In the genomic region with DNA sequence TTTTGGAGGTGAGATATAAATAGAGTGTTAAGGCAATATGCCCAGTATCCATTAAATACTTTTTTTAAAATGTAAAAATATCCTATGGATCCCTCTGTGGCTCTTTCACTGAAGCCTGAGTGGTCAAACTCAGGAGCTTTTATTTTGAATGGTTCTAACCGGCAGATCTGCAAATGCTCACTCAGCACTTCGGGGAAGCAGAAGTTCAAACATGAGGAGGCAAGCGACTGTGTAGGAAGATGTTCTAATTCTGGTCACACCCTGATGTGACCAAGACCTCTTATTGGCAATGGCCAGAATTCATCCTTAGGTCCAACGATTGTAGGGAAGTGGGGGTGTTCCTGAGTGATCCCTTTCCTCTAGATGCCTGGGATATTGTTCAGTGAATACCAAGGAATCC, we compare ENCODE assay signal across 28 cellular contexts.
DNase-seq lines count a peak whose midpoint lies in the region; ATAC-seq and TF ChIP-seq lines count a peak whose summit lies in the region.
"Had no signal": no experiment of that assay in that cellular context is flagged by ENCODE, and none has a peak within 500 bp of the region (broad histone marks: within the 10 kb centered on the region; RNA-seq: fewer than 3 reads in every experiment).

No MANE protein-coding gene starts in this region.

- no peaks in the 10 kb centered on the region for H3K36me3 ChIP-seq in aorta (ENCODE audit: control insufficient read depth in 1 of 2, insufficient read depth in 2 of 2, low read length in 1 of 2)
- H3K36me3 ChIP-seq: esophagus squamous epithelium had no signal

- H3K36me3 Mint-ChIP-seq in type B pancreatic cell: no peaks in the 10 kb centered on the region
- H3K36me3 Mint-ChIP-seq: activated naive CD8-positive, alpha-beta T cell treated with anti-CD3 and anti-CD28 coated beads, Interleukin-2, amount 10 ng/mL, durations not matched to agents 7 days and 5 days; CD8-positive, alpha-beta T cell; immature natural killer cell had no signal

- H3K9me3 Mint-ChIP-seq in type B pancreatic cell: peaks cover 4% of the 10 kb centered on the region

- no peaks in the 10 kb centered on the region for H3K27me3 ChIP-seq in aorta (ENCODE audit: control insufficient read depth in 1 of 2, insufficient read depth in 2 of 2, low read length in 1 of 2)

- 8 to 14% methylated on average over 4 of the region's 4 CpGs for WGBS in aorta, 2 donors

- no peak overlapping the region for H3K4me3 Mint-ChIP-seq in type B pancreatic cell
- H3K4me3 Mint-ChIP-seq: activated naive CD8-positive, alpha-beta T cell treated with anti-CD3 and anti-CD28 coated beads, Interleukin-2, amount 10 ng/mL, durations not matched to agents 7 days and 5 days; activated T-cell treated with anti-CD3 and anti-CD28 coated beads, Interleukin-2, amount 50 U/mL, for 24 hours; CD8-positive, alpha-beta T cell; immature natural killer cell; mesothelial cell of epicardium; naive B cell; stimulated activated naive CD8-positive, alpha-beta T cell treated with anti-CD3 and anti-CD28 coated beads, Interleukin-15, amount 100 ng/mL, for 72 hours; T-helper 17 cell had no signal

- no peaks in the 10 kb centered on the region for H3K4me1 ChIP-seq in aorta (ENCODE audit: control insufficient read depth in 1 of 2, insufficient read depth in 2 of 2, low read length in 2 of 2)
- H3K4me1 ChIP-seq: esophagus squamous epithelium had no signal

- no peak overlapping the region for H3K27ac ChIP-seq in aorta (ENCODE audit: low read depth in 1 of 2, low read length in 2 of 2)
- H3K27ac ChIP-seq: skin epidermis had no signal

- no peak for TF ChIP-seq CTCF in type B pancreatic cell (conservative IDR thresholded peaks at IDR 0.05)

- no peak overlapping the region for H3K27ac Mint-ChIP-seq in type B pancreatic cell
- H3K27ac Mint-ChIP-seq: activated naive CD8-positive, alpha-beta T cell treated with anti-CD3 and anti-CD28 coated beads, Interleukin-2, amount 10 ng/mL, durations not matched to agents 7 days and 5 days; activated T-cell treated with anti-CD3 and anti-CD28 coated beads, Interleukin-2, amount 50 U/mL, for 24 hours; CD8-positive, alpha-beta T cell; immature natural killer cell; mesothelial cell of epicardium; naive B cell; T-helper 17 cell had no signal

- intact Hi-C loops in Right ventricle myocardium superior (cut with DNase I): no loop called here
- intact Hi-C loops in cardiac septum (cut with DNase I): no loop called here
- intact Hi-C loops in left ventricle myocardium superior (cut with micrococcal nuclease): no loop called here
- intact Hi-C loops in aorta (cut with DNase I): no loop called here

- peaks cover 12% of the 10 kb centered on the region for H3K27me3 Mint-ChIP-seq in type B pancreatic cell

- H3K4me1 Mint-ChIP-seq in type B pancreatic cell (ENCODE audit: unreplicated experiment): peaks cover 12% of the 10 kb centered on the region
- H3K4me1 Mint-ChIP-seq: activated naive CD8-positive, alpha-beta T cell treated with anti-CD3 and anti-CD28 coated beads, Interleukin-2, amount 10 ng/mL, durations not matched to agents 7 days and 5 days; immature natural killer cell; mesothelial cell of epicardium; naive B cell; stimulated activated naive CD8-positive, alpha-beta T cell treated with anti-CD3 and anti-CD28 coated beads, Interleukin-15, amount 100 ng/mL, for 72 hours; T-helper 17 cell had no signal

- H3K4me3 ChIP-seq in aorta (ENCODE audit: low read length in 2 of 2): no peak overlapping the region
- H3K4me3 ChIP-seq: esophagus squamous epithelium, skin epidermis had no signal

- no peak for DNase-seq in Right ventricle myocardium superior
- no peak for DNase-seq in cardiac septum (ENCODE audit: low spot score)
- peak; percentile 21 for DNase-seq in SKM-1 treated with dmso at 0.1 percent for 144 hours (lab: John Stamatoyannopoulos, UW; ENCODE audit: unreplicated experiment)
- no peak for DNase-seq in left ventricle myocardium superior
- no peak for DNase-seq in aorta
- no peak for DNase-seq in type B pancreatic cell (ENCODE audit: extremely low spot score, unreplicated experiment)
- no peak for DNase-seq in activated CD4-positive, CD25-positive, alpha-beta regulatory T cell treated with anti-CD3 and anti-CD28 coated beads, Interleukin-2, amount 50 U/mL, for 72 hours
- no peak for DNase-seq in NCI-H2081 treated with DMSO at 0.1 percent for 48 hours (lab: John Stamatoyannopoulos, UW)
- DNase-seq: activated CD4-positive, alpha-beta T cell treated with anti-CD3 and anti-CD28 coated beads for 4 hours; activated gamma-delta T cell; activated naive CD8-positive, alpha-beta T cell treated with anti-CD3 and anti-CD28 coated beads, Interleukin-2, amount 10 ng/mL, durations not matched to agents 7 days and 5 days; activated T-cell treated with anti-CD3 and anti-CD28 coated beads, Interleukin-2, amount 50 U/mL, for 24 hours; AML-193; CD8-positive, alpha-beta T cell; central memory CD4-positive, alpha-beta T cell; dermis blood vessel endothelial cell; esophagus squamous epithelium; foreskin melanocyte; hippocampal formation; immature natural killer cell; naive B cell; NCI-H510A treated with DMSO at 0.1 percent for 48 hours; stimulated activated CD8-positive, alpha-beta memory T cell treated with anti-CD3 and anti-CD28 coated beads, Interleukin-4, amount 100 ng/mL, for 48 hours; stimulated activated naive CD8-positive, alpha-beta T cell treated with anti-CD3 and anti-CD28 coated beads, Interleukin-15, amount 100 ng/mL, for 72 hours; T-helper 17 cell had no signal

- H3K9me3 ChIP-seq in aorta (ENCODE audit: control insufficient read depth, low read length): peaks cover 1% of the 10 kb centered on the region
- H3K9me3 ChIP-seq: esophagus squamous epithelium had no signal

- peak; percentile 71 for ATAC-seq in Right ventricle myocardium superior (ENCODE audit: poor library complexity)
- ATAC-seq in left ventricle myocardium superior: peak; percentile 70
- peak; percentile 36 for ATAC-seq in aorta (ENCODE audit: low FRiP score)
- ATAC-seq: CD8-positive, alpha-beta T cell; Panc1; stimulated activated naive CD8-positive, alpha-beta T cell treated with anti-CD3 and anti-CD28 coated beads, Interleukin-15, amount 100 ng/mL, for 72 hours; T-helper 17 cell had no signal
